Comparison of ENCODE assay signal across 15 cellular contexts in the genomic region with DNA sequence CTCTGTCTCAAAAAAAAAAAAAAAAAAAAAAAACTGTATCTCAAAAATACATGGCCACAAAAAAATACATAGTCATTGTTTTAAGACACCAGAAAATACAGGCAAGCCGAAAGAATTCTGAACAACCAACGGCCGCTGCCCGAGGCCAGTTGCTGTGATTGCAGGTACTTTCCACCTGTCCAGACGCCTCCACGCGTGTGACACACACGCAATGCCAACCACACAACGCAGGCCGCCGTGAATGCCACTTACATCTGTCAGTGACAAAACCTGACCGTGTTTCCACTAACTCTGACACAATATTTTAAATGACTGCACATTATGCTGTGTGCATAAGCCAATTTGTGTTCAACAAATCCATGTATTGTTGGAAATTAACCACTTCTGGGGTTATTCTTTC. TPM values are rescaled to one million over a fixed set of nuclear protein-coding genes. Genes with fewer than 3 reads are reported as not detected.
DNase-seq lines count a peak whose midpoint lies in the region; ATAC-seq and TF ChIP-seq lines count a peak whose summit lies in the region.
"Had no signal": no experiment of that assay in that cellular context is flagged by ENCODE, and none has a peak within 500 bp of the region (broad histone marks: within the 10 kb centered on the region; RNA-seq: fewer than 3 reads in every experiment).

No MANE protein-coding gene starts in this region.

- H3K27ac Mint-ChIP-seq in Calu3 (ENCODE audit: unreplicated experiment), result peak overlapping the region; percentile 76
- H3K27ac Mint-ChIP-seq in neural progenitor cell, result peak overlapping the region; percentile 57

- H3K9me3 ChIP-seq in neural progenitor cell (ENCODE audit: low read depth) (no peaks in the 10 kb centered on the region), MM.1S (replicated peaks; ENCODE audit: insufficient read depth, low read length) (no peaks in the 10 kb centered on the region)
- H3K9me3 ChIP-seq: Peyer's patch had no signal

- H3K4me1 ChIP-seq in neural progenitor cell (peaks cover 18% of the 10 kb centered on the region), MM.1S (ENCODE audit: low read length) (no peaks in the 10 kb centered on the region)

- no peak overlapping the region for H3K4me2 ChIP-seq in neural progenitor cell
- H3K4me2 ChIP-seq in MM.1S (ENCODE audit: low read depth, low read length), result no peak overlapping the region

- peaks cover 36% of the 10 kb centered on the region for H3F3A ChIP-seq in neural progenitor cell (ENCODE audit: low read depth)
- no peaks in the 10 kb centered on the region for H3F3A ChIP-seq in MM.1S (ENCODE audit: insufficient read depth, low read length)

- H3K27me3 ChIP-seq in neural progenitor cell (no peaks in the 10 kb centered on the region), MM.1S (replicated peaks; ENCODE audit: insufficient read depth, low read length) (peaks cover 39% of the 10 kb centered on the region)
- H3K27me3 ChIP-seq: Peyer's patch had no signal

- H3K4me3 ChIP-seq in neural progenitor cell, result no peak overlapping the region
- H3K4me3 ChIP-seq in MM.1S (ENCODE audit: low read length), result no peak overlapping the region
- H3K4me3 ChIP-seq: Peyer's patch, SK-N-MC had no signal

- no peak for DNase-seq in Calu3
- DNase-seq in neural progenitor cell (ENCODE audit: low spot score), result no peak
- DNase-seq in substantia nigra (lab: John Stamatoyannopoulos, UW), result no peak
- DNase-seq in activated T-cell treated with anti-CD3 and anti-CD28 coated beads for 4 hours, result no peak
- DNase-seq in MM.1S, result no peak
- DNase-seq: H9, NCI-H1105, NCI-H2081, NCI-H446 treated with DMSO at 0.1 percent for 48 hours, Peyer's patch, Right ventricle myocardium superior had no signal

- no peaks in the 10 kb centered on the region for H3K79me2 ChIP-seq in neural progenitor cell (ENCODE audit: low read depth)
- H3K79me2 ChIP-seq in MM.1S (ENCODE audit: low read length), result no peaks in the 10 kb centered on the region

- CTCF ChIA-PET in Calu3 (lab: Charles Lee), result interaction anchor here (0.7 to 2.3 kb wide), 6 partner anchors 8 to 58 kb away, joined by 5 to 15 read pairs (median 7); a partner anchor contains a TSS

- ATAC-seq in GM21528 (IDR thresholded peaks at IDR 0.05; ENCODE audit: low FRiP score, unreplicated experiment), result no peak

- no peak overlapping the region for H2AFZ ChIP-seq in neural progenitor cell (replicated peaks)
- H2AFZ ChIP-seq in MM.1S (ENCODE audit: low read length), result no peak overlapping the region

- H3K36me3 Mint-ChIP-seq in Calu3 (ENCODE audit: insufficient read depth, unreplicated experiment), result peaks cover 5% of the 10 kb centered on the region
- peaks cover 6% of the 10 kb centered on the region for H3K36me3 Mint-ChIP-seq in neural progenitor cell

- no peaks in the 10 kb centered on the region for H3K9me3 Mint-ChIP-seq in Calu3 (ENCODE audit: low read depth, unreplicated experiment)
- H3K9me3 Mint-ChIP-seq in neural progenitor cell, result peaks cover 15% of the 10 kb centered on the region

- no TSS peak for BruUV-seq in Calu3 (replicated peaks; lab: Mats Ljungman, UMichigan)

- H4K20me1 ChIP-seq in neural progenitor cell (ENCODE audit: low read depth), result no peaks in the 10 kb centered on the region
- no peaks in the 10 kb centered on the region for H4K20me1 ChIP-seq in MM.1S (ENCODE audit: insufficient read depth, low read length)

- TF ChIP-seq CTCF in Calu3 (IDR thresholded peaks at IDR 0.05; ENCODE audit: unreplicated experiment) (no peak), neural progenitor cell (IDR thresholded peaks at IDR 0.05) (no peak), MM.1S (IDR thresholded peaks at IDR 0.05; ENCODE audit: low read length) (no peak)

- H3K9me2 ChIP-seq in MM.1S (replicated peaks; ENCODE audit: insufficient read depth, low read length), result no peaks in the 10 kb centered on the region

- H3K4me3 Mint-ChIP-seq in Calu3 (ENCODE audit: low read depth, unreplicated experiment), result no peak overlapping the region
- peak overlapping the region; percentile 35 for H3K4me3 Mint-ChIP-seq in neural progenitor cell
- H3K4me3 Mint-ChIP-seq: H9 had no signal

- intact Hi-C loops in Calu3 (cut with micrococcal nuclease; ENCODE audit: unreplicated experiment), result loop anchor here (2.0 to 5.0 kb wide), 2 partner anchors 14 to 40 kb away; no protein-coding TSS in a partner anchor

- H3K36me3 ChIP-seq in neural progenitor cell (no peaks in the 10 kb centered on the region), MM.1S (replicated peaks; ENCODE audit: insufficient read depth, low read length) (no peaks in the 10 kb centered on the region)
- H3K36me3 ChIP-seq: Peyer's patch had no signal

- H3K27ac ChIP-seq in angular gyrus (ENCODE audit: low read depth, low read length), result peak overlapping the region; percentile 31
- H3K27ac ChIP-seq in neural progenitor cell, result peak overlapping the region; percentile 29
- H3K27ac ChIP-seq in substantia nigra (ENCODE audit: low read depth, low read length, poor library complexity, severe bottlenecking), result peak overlapping the region; percentile 99
- no peak overlapping the region for H3K27ac ChIP-seq in MM.1S (ENCODE audit: low read length)
- H3K27ac ChIP-seq: C4-2B, SK-N-MC had no signal

- H3K9ac ChIP-seq in neural progenitor cell, result no peak overlapping the region
- H3K9ac ChIP-seq in MM.1S (ENCODE audit: low read length), result no peak overlapping the region

- no peaks in the 10 kb centered on the region for H3K27me3 Mint-ChIP-seq in Calu3 (ENCODE audit: unreplicated experiment)
- H3K27me3 Mint-ChIP-seq in neural progenitor cell (ENCODE audit: insufficient read depth, low read depth), result peaks cover 14% of the 10 kb centered on the region

- H3K4me1 Mint-ChIP-seq in Calu3 (ENCODE audit: low read depth, unreplicated experiment), result peaks cover 22% of the 10 kb centered on the region
- H3K4me1 Mint-ChIP-seq in neural progenitor cell, result peaks cover 29% of the 10 kb centered on the region

RNA-seq across cellular contexts. Expression of a gene that starts 22.4 kb away (rescaled TPM):
- 208 and 220 TPM in 2 replicates for total RNA-seq in Calu3 (2022)
- 7.8 and 24.0 TPM in 2 replicates for total RNA-seq in neural progenitor cell (ENCODE audit: low replicate concordance)

RNA-seq across cellular contexts. Expression of a gene that starts 57.0 kb away (rescaled TPM):
- 8.6 and 10.0 TPM in 2 replicates for total RNA-seq in Calu3 (2022)
- total RNA-seq in neural progenitor cell (ENCODE audit: low replicate concordance), result 25.3 and 26.4 TPM in 2 replicates
